In genomic region chr12:108320503-108321293, GRCh38 we compare ENCODE assay signal across 10 cellular contexts. TPM values are rescaled to one million over a fixed set of nuclear protein-coding genes. Genes with fewer than 3 reads are reported as not detected.
DNase-seq lines count a peak whose midpoint lies in the region; ATAC-seq and TF ChIP-seq lines count a peak whose summit lies in the region.
"Had no signal": no experiment of that assay in that cellular context is flagged by ENCODE, and none has a peak within 500 bp of the region (broad histone marks: within the 10 kb centered on the region; RNA-seq: fewer than 3 reads in every experiment).

No MANE protein-coding gene starts in this region.

- H3K79me1 ChIP-seq in mesendoderm (ENCODE audit: low read length): no peaks in the 10 kb centered on the region

- no peak overlapping the region for H3K23ac ChIP-seq in mesendoderm (ENCODE audit: low read length)

- H3K56ac ChIP-seq in mesendoderm (ENCODE audit: low read length): peak overlapping the region; percentile 34

- peaks cover 4% of the 10 kb centered on the region for H3K4me1 ChIP-seq in mesendoderm (ENCODE audit: control insufficient read depth, low read depth, low read length)

- no peaks in the 10 kb centered on the region for H3K27me3 ChIP-seq in mesendoderm (ENCODE audit: insufficient read depth, low read length, poor library complexity)
- H3K27me3 ChIP-seq: cardiac muscle cell had no signal

- H3K18ac ChIP-seq in mesendoderm (ENCODE audit: low read length): no peak overlapping the region

- H3K4me3 ChIP-seq in NB4 (ENCODE audit: low read depth, low read length) (no peak overlapping the region), mesendoderm (ENCODE audit: low read length) (no peak overlapping the region)
- H3K4me3 ChIP-seq: cardiac muscle cell, esophagus muscularis mucosa had no signal

- H2BK120ac ChIP-seq in mesendoderm (ENCODE audit: low read depth, low read length): no peak overlapping the region

- no CpG with 5 or more reads among the region's 4 CpGs for WGBS in mesendoderm (ENCODE audit: extremely low coverage, insufficient coverage, low lambda C conversion rate)

- no peak overlapping the region for H2BK5ac ChIP-seq in mesendoderm (ENCODE audit: low read length)

- peak; percentile 51 for DNase-seq in NB4 (ENCODE audit: low read depth)
- DNase-seq in mesendoderm: peak; percentile 42
- no peak for DNase-seq in mucosa of gallbladder (ENCODE audit: low spot score)
- DNase-seq: activated gamma-delta T cell treated with Interleukin-2 at 50 U/mL for 16 hours had no signal

- no peak overlapping the region for H3K4ac ChIP-seq in mesendoderm (ENCODE audit: low read depth, low read length)

- H2BK15ac ChIP-seq in mesendoderm (replicated peaks; ENCODE audit: low read depth): no peak overlapping the region

- no peak for TF ChIP-seq POLR2A in NB4 (IDR thresholded peaks at IDR 0.05; ENCODE audit: extremely low read depth, insufficient read length)

- H3K36me3 ChIP-seq in mesendoderm (ENCODE audit: control insufficient read depth, insufficient read depth, low read length): no peaks in the 10 kb centered on the region
- H3K36me3 ChIP-seq: cardiac muscle cell, esophagus muscularis mucosa had no signal

- H3K4me2 ChIP-seq in mesendoderm (ENCODE audit: low read length): no peak overlapping the region

- no peak overlapping the region for H3K27ac ChIP-seq in mesendoderm (ENCODE audit: low read depth, low read length)
- H3K27ac ChIP-seq: cardiac muscle cell, esophagus muscularis mucosa had no signal

- ATAC-seq in GM18502 (IDR thresholded peaks at IDR 0.05; ENCODE audit: poor library complexity, unreplicated experiment) (peak; percentile 75), GM21576 (IDR thresholded peaks at IDR 0.05; ENCODE audit: unreplicated experiment) (peak; percentile 63), HG03457 (IDR thresholded peaks at IDR 0.05; ENCODE audit: unreplicated experiment) (no peak), GM19395 (IDR thresholded peaks at IDR 0.05; ENCODE audit: unreplicated experiment) (no peak)

- no peak overlapping the region for H4K8ac ChIP-seq in mesendoderm (ENCODE audit: low read depth, low read length)

- no peaks in the 10 kb centered on the region for H3K79me2 ChIP-seq in mesendoderm (ENCODE audit: control insufficient read depth, insufficient read depth, low read length)

- peak overlapping the region; percentile 77 for H2AK5ac ChIP-seq in mesendoderm (ENCODE audit: low read length)

- no peak overlapping the region for H3K9ac ChIP-seq in mesendoderm (ENCODE audit: low read length)

- no peak overlapping the region for H4K5ac ChIP-seq in mesendoderm (ENCODE audit: low read length)

- TF ChIP-seq CTCF in NB4 (IDR thresholded peaks at IDR 0.05; ENCODE audit: low read depth, low read length): no peak

RNA-seq across cellular contexts. Expression of gene CMKLR1, which starts 18.4 kb away (rescaled TPM):
- polyA plus RNA-seq in mesendoderm (2013, experiment 1 of 2): 1.6 TPM
- polyA plus RNA-seq in mesendoderm (2013, experiment 2 of 2): 1.6 TPM
- 8.4 TPM for total RNA-seq in mucosa of gallbladder
- total RNA-seq: cardiac muscle cell had no signal

Comparison
In these comparisons a context has a peak if more than half of its experiments do, and no peak if none do; other contexts are left out.
1. ATAC-seq: peak in GM18502 (single experiment) and GM21576 (single experiment); none in HG03457 (single experiment) and GM19395 (single experiment).